3 cellular contexts compared by ENCODE assay signal in genomic region chr3:54519493-54519892, GRCh38.
"Had no signal": no experiment of that assay in that cellular context is flagged by ENCODE, and none has a peak within 500 bp of the region (broad histone marks: within the 10 kb centered on the region; RNA-seq: fewer than 3 reads in every experiment).

No MANE protein-coding gene starts in this region.

- DNase-seq: GDM1, GF-D8 had no signal

- H3K4me3 ChIP-seq: GM12878 had no signal

- ATAC-seq: GM12878 had no signal
